In the genomic region with DNA sequence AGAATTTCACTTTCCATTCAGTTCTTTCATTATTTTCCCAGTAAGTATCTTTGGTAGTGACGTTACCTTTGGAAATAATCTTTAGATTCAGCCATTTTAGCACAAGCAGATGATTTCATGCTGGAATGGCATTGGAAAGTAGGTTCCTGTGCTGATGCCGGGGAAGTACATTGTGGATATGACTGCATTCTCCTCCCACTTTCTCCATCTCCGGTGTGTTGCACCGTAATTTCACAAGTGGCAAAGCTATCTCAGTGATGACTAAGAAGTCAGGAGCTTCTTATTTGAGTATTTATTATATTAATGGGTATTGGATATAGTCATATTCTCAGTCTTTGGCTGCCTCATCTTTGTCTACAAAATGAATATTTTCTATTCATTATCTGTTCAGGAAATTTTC, we compare ENCODE assay signal across 18 cellular contexts.
DNase-seq lines count a peak whose midpoint lies in the region; ATAC-seq and TF ChIP-seq lines count a peak whose summit lies in the region.
"Had no signal": no experiment of that assay in that cellular context is flagged by ENCODE, and none has a peak within 500 bp of the region (broad histone marks: within the 10 kb centered on the region; RNA-seq: fewer than 3 reads in every experiment).

No MANE protein-coding gene starts in this region.

- H3K27ac ChIP-seq in breast epithelium, result no peak overlapping the region
- H3K27ac ChIP-seq in lower lobe of right lung, result peak overlapping the region; percentile 37
- H3K27ac ChIP-seq in upper lobe of right lung, result no peak overlapping the region
- H3K27ac ChIP-seq: 22Rv1, A549, BLaER1 had no signal

- no TSS peak for BruUV-seq in MCF 10A (replicated peaks; lab: Mats Ljungman, UMichigan)

- H3K27ac Mint-ChIP-seq in MCF 10A (ENCODE audit: low read depth, unreplicated experiment), result no peak overlapping the region
- H3K27ac Mint-ChIP-seq: CD14-positive monocyte, GM23338, HFFc6 had no signal

- H3K36me3 ChIP-seq in breast epithelium (no peaks in the 10 kb centered on the region), lower lobe of right lung (peaks cover 7% of the 10 kb centered on the region), upper lobe of right lung (peaks cover 11% of the 10 kb centered on the region)

- POLR2A ChIA-PET in MCF 10A (lab: Yijun Ruan, JAX), result no interaction called here

- H3K4me3 Mint-ChIP-seq in MCF 10A (ENCODE audit: unreplicated experiment), result no peak overlapping the region
- H3K4me3 Mint-ChIP-seq: CD14-positive monocyte; CD4-positive, alpha-beta memory T cell; GM23338; HFFc6 had no signal

- H3K27me3 ChIP-seq in breast epithelium, result no peaks in the 10 kb centered on the region
- H3K27me3 ChIP-seq in lower lobe of right lung (ENCODE audit: low read depth), result no peaks in the 10 kb centered on the region
- H3K27me3 ChIP-seq in upper lobe of right lung, result no peaks in the 10 kb centered on the region
- H3K27me3 ChIP-seq: BLaER1 had no signal

- intact Hi-C loops in MCF 10A (cut with micrococcal nuclease), result no loop called here
- intact Hi-C loops in breast epithelium (cut with DNase I; ENCODE audit: low total_unique reads), result no loop called here
- intact Hi-C loops in lower lobe of right lung (cut with DNase I), result no loop called here
- intact Hi-C loops in upper lobe of right lung (cut with DNase I), result no loop called here

- no peaks in the 10 kb centered on the region for H3K9me3 Mint-ChIP-seq in MCF 10A (ENCODE audit: unreplicated experiment)
- H3K9me3 Mint-ChIP-seq: HFFc6 had no signal

- no peaks in the 10 kb centered on the region for H3K4me1 ChIP-seq in breast epithelium
- no peaks in the 10 kb centered on the region for H3K4me1 ChIP-seq in lower lobe of right lung
- H3K4me1 ChIP-seq in upper lobe of right lung, result no peaks in the 10 kb centered on the region
- H3K4me1 ChIP-seq: A549, BLaER1 had no signal

- no peak for TF ChIP-seq CTCF in MCF 10A (IDR thresholded peaks at IDR 0.05; ENCODE audit: unreplicated experiment)
- TF ChIP-seq CTCF in breast epithelium (IDR thresholded peaks at IDR 0.05), result no peak
- TF ChIP-seq CTCF in fibroblast of pulmonary artery (IDR thresholded peaks at IDR 0.05; ENCODE audit: low read length, missing control alignments), result no peak
- no peak for TF ChIP-seq CTCF in lower lobe of right lung (IDR thresholded peaks at IDR 0.05)
- no peak for TF ChIP-seq CTCF in upper lobe of right lung (IDR thresholded peaks at IDR 0.05)

- H3K36me3 Mint-ChIP-seq in MCF 10A (ENCODE audit: insufficient read depth, unreplicated experiment), result peaks cover 16% of the 10 kb centered on the region

- no peak for TF ChIP-seq POLR2A in breast epithelium (IDR thresholded peaks at IDR 0.05)

- ATAC-seq in lower lobe of right lung (no peak), HG03571 (IDR thresholded peaks at IDR 0.05; ENCODE audit: unreplicated experiment) (no peak), upper lobe of right lung (no peak)
- ATAC-seq: A549, GM23338, HepG2 had no signal

- DNase-seq in MCF 10A (ENCODE audit: unreplicated experiment) (peak; percentile 3), breast epithelium (ENCODE audit: low spot score in 2 of 2) (no peak), fibroblast of pulmonary artery (ENCODE audit: low read depth) (peak; percentile 36), lower lobe of right lung (no peak), upper lobe of right lung (no peak), cerebellar cortex (ENCODE audit: low spot score) (no peak)
- DNase-seq: CD4-positive, alpha-beta memory T cell; DMS79 treated with DMSO at 0.1 percent for 48 hours; GF-D8; HCEC 1CT; HFFc6 had no signal

- no peaks in the 10 kb centered on the region for H3K27me3 Mint-ChIP-seq in MCF 10A (ENCODE audit: insufficient read depth, unreplicated experiment)
- H3K27me3 Mint-ChIP-seq: CD4-positive, alpha-beta memory T cell had no signal

- H3K4me1 Mint-ChIP-seq in MCF 10A (ENCODE audit: insufficient read depth, unreplicated experiment), result no peaks in the 10 kb centered on the region
- H3K4me1 Mint-ChIP-seq: CD14-positive monocyte, GM23338 had no signal

- H3K4me3 ChIP-seq in breast epithelium (no peak overlapping the region), fibroblast of pulmonary artery (replicated peaks; ENCODE audit: low read depth, low read length) (no peak overlapping the region), lower lobe of right lung (no peak overlapping the region), upper lobe of right lung (no peak overlapping the region)
- H3K4me3 ChIP-seq: A549, BLaER1, GM23338 had no signal

- H3K9me3 ChIP-seq in breast epithelium (no peaks in the 10 kb centered on the region), lower lobe of right lung (no peaks in the 10 kb centered on the region), upper lobe of right lung (no peaks in the 10 kb centered on the region)

- CTCF ChIA-PET in MCF 10A (lab: Yijun Ruan, JAX), result interaction anchor here (1.0 kb wide), 1 partner anchor 109 kb away, joined by 4 read pairs; no protein-coding TSS in a partner anchor

Comparison
In these comparisons a context has a peak if more than half of its experiments do, and no peak if none do; other contexts are left out.
1. DNase-seq: peak in MCF 10A (single experiment) and fibroblast of pulmonary artery (single experiment); none in breast epithelium (0 of 2), lower lobe of right lung (single experiment), upper lobe of right lung (single experiment) and cerebellar cortex (single experiment).